Comparison of ENCODE assay signal across 8 cellular contexts in the genomic region with DNA sequence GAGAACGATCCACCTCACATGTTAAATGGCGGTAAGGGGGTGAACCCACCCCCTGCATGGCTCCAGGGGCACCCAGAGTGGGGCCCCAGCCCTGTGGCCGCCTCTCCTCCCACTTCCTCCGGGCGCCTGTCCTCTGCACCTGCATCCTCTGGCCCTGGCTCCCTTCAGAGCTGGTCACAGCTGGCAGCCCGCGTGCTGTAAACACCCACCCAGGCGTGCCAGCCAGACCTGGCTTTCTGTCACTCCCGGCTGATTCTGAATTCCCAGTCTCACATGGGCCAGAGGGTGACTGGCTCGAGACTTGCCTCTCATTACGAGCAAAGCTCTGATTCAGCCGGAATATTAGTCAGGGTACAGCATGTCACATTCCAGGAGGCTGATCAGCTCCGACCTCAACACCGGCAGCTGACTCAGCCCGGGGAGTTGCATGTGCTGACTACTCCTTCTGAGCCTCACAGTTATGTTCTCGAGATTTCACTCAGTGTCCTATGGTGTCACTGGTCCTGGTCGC.
DNase-seq lines count a peak whose midpoint lies in the region; ATAC-seq and TF ChIP-seq lines count a peak whose summit lies in the region.

No MANE protein-coding gene starts in this region.

- no peak overlapping the region for H3K4me2 ChIP-seq in H9 (ENCODE audit: insufficient read depth, insufficient read length, low read length)

- no peak overlapping the region for H4K8ac ChIP-seq in H9 (replicated peaks; ENCODE audit: insufficient read length, low read depth, low read length)

- no peak overlapping the region for H4K91ac ChIP-seq in H9 (ENCODE audit: insufficient read length, low read depth, low read length)

- H2AFZ ChIP-seq in H9 (ENCODE audit: low read length) = no peak overlapping the region

- H3K4me3 Mint-ChIP-seq in activated naive CD8-positive, alpha-beta T cell = peak overlapping the region; percentile 35
- H3K4me3 Mint-ChIP-seq in H9 = no peak overlapping the region

- no peaks in the 10 kb centered on the region for H3K9me3 Mint-ChIP-seq in activated naive CD8-positive, alpha-beta T cell (ENCODE audit: low read depth)
- H3K9me3 Mint-ChIP-seq in H9 = peaks cover 15 to 24% of the 10 kb centered on the region in 2 experiments

- intact Hi-C loops in left cardiac atrium (cut with DNase I) = no loop called here
- intact Hi-C loops in sciatic nerve (cut with DNase I) = no loop called here

- WGBS in H9 (ENCODE audit: extremely low coverage, insufficient read length, low lambda C conversion rate) = no CpG with 5 or more reads among the region's 17 CpGs

- peaks cover 8% of the 10 kb centered on the region for H3K9me3 ChIP-seq in H9 (ENCODE audit: control insufficient read depth, low read depth, low read length)

- TF ChIP-seq CTCF in H9 (conservative IDR thresholded peaks at IDR 0.05) = no peak

- no peak overlapping the region for H3K18ac ChIP-seq in H9 (ENCODE audit: insufficient read length, low read depth, low read length)

- no peak overlapping the region; the same call in 1 of the 2 replicates for H3K14ac ChIP-seq in H9 (ENCODE audit: insufficient read depth, low read length)

- H2BK12ac ChIP-seq in H9 (ENCODE audit: insufficient read length, low read depth, low read length) = no peak overlapping the region

- no peaks in the 10 kb centered on the region for H3K79me1 ChIP-seq in H9 (ENCODE audit: insufficient read depth, low read depth, low read length, poor library complexity, severe bottlenecking)

- DNase-seq in GM04504 (ENCODE audit: low read depth) (peak; percentile 96), LoVo (ENCODE audit: low spot score) (peak; percentile 70), left cardiac atrium (peak; percentile 85), sciatic nerve (ENCODE audit: low spot score) (no peak), H9 (no peak), SIG-M5 (lab: John Stamatoyannopoulos, UW) (no peak), HuH-7 (ENCODE audit: low spot score) (no peak)

- H3K36me3 Mint-ChIP-seq in activated naive CD8-positive, alpha-beta T cell = peaks cover 4% of the 10 kb centered on the region
- peaks cover 0 to 5% (median 3%) of the 10 kb centered on the region in 3 experiments; a peak in 4 of 7 replicates for H3K36me3 Mint-ChIP-seq in H9 (ENCODE audit: insufficient read depth in 1 of 3, low read depth in 3 of 3)

- H3K79me2 ChIP-seq in H9 (ENCODE audit: insufficient read depth, low read length) = no peaks in the 10 kb centered on the region

- H3K27ac ChIP-seq in H9 (ENCODE audit: insufficient read length, low read depth, low read length) = no peak overlapping the region

- no peak overlapping the region for H2BK15ac ChIP-seq in H9 (ENCODE audit: low read depth, low read length)

- H4K20me1 ChIP-seq in H9 (ENCODE audit: control insufficient read depth, insufficient read depth, insufficient read length) = no peaks in the 10 kb centered on the region

- no peak overlapping the region for H3K23ac ChIP-seq in H9 (ENCODE audit: insufficient read length, low read depth, low read length)

- H3K23me2 ChIP-seq in H9 (ENCODE audit: insufficient read length, low read depth, low read length, poor library complexity, severe bottlenecking) = no peaks in the 10 kb centered on the region

- no peak overlapping the region for H3K56ac ChIP-seq in H9 (ENCODE audit: insufficient read length, low read depth, low read length)

- no peak overlapping the region for H2BK20ac ChIP-seq in H9 (ENCODE audit: low read depth, low read length, poor library complexity, severe bottlenecking)

- no peak overlapping the region for H3T11ph ChIP-seq in H9 (ENCODE audit: low read length)

- no peaks in the 10 kb centered on the region for H3K27me3 Mint-ChIP-seq in activated naive CD8-positive, alpha-beta T cell
- peaks cover 2% of the 10 kb centered on the region for H3K27me3 Mint-ChIP-seq in H9 (ENCODE audit: low read depth)

- no peak overlapping the region for H3K9ac ChIP-seq in H9 (ENCODE audit: extremely low read depth, insufficient read length, low read length)

- ATAC-seq in left cardiac atrium (peak; percentile 67 to 89), sciatic nerve (peak; percentile 66)

- H2BK120ac ChIP-seq in H9 (ENCODE audit: low read depth, low read length, poor library complexity, severe bottlenecking) = no peak overlapping the region

- H2AK5ac ChIP-seq in H9 (ENCODE audit: insufficient read length, low read length) = no peak overlapping the region

- no peak overlapping the region for H2BK5ac ChIP-seq in H9 (ENCODE audit: insufficient read length, low read length)

- H3K4ac ChIP-seq in H9 (ENCODE audit: low read depth, low read length) = no peak overlapping the region

- no peaks in the 10 kb centered on the region for H3K4me1 ChIP-seq in H9 (ENCODE audit: insufficient read depth, low read length)

- no peaks in the 10 kb centered on the region for H3K27me3 ChIP-seq in H9 (ENCODE audit: insufficient read depth, low read length)

- H4K5ac ChIP-seq in H9 (ENCODE audit: insufficient read length, low read depth, low read length) = no peak overlapping the region

- peak overlapping the region; percentile 85 for H3K27ac Mint-ChIP-seq in activated naive CD8-positive, alpha-beta T cell
- H3K27ac Mint-ChIP-seq in H9 = no peak overlapping the region

- H3K4me1 Mint-ChIP-seq in activated naive CD8-positive, alpha-beta T cell (ENCODE audit: low read depth) = peaks cover 46% of the 10 kb centered on the region
- peaks cover 2 to 3% of the 10 kb centered on the region in 2 experiments; a peak in 3 of 4 replicates for H3K4me1 Mint-ChIP-seq in H9

Comparison
In these comparisons a context has a peak if more than half of its experiments do, and no peak if none do; other contexts are left out.
1. DNase-seq: peak in GM04504 (single experiment), LoVo (single experiment) and left cardiac atrium (single experiment); none in sciatic nerve (single experiment), H9 (single experiment), SIG-M5 (single experiment) and HuH-7 (single experiment).